In genomic region chr4:86961103-86961502, GRCh38 we compare ENCODE assay signal across 1 cellular context.
TF ChIP-seq lines count a peak whose summit lies in the region.

No MANE protein-coding gene starts in this region.

TF ChIP-seq in WTC11, 78 proteins besides CTCF, POLR2A, EP300 and RAD21 (continued from another document):
- TF ChIP-seq, protein P1, sequence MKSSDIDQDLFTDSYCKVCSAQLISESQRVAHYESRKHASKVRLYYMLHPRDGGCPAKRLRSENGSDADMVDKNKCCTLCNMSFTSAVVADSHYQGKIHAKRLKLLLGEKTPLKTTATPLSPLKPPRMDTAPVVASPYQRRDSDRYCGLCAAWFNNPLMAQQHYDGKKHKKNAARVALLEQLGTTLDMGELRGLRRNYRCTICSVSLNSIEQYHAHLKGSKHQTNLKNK (CRISPR knock-in tag; IDR thresholded peaks at IDR 0.05), result no peak
- TF ChIP-seq JUN (CRISPR knock-in tag; IDR thresholded peaks at IDR 0.05), result no peak
- TF ChIP-seq, protein P2, sequence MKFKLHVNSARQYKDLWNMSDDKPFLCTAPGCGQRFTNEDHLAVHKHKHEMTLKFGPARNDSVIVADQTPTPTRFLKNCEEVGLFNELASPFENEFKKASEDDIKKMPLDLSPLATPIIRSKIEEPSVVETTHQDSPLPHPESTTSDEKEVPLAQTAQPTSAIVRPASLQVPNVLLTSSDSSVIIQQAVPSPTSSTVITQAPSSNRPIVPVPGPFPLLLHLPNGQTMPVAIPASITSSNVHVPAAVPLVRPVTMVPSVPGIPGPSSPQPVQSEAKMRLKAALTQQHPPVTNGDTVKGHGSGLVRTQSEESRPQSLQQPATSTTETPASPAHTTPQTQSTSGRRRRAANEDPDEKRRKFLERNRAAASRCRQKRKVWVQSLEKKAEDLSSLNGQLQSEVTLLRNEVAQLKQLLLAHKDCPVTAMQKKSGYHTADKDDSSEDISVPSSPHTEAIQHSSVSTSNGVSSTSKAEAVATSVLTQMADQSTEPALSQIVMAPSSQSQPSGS (CRISPR knock-in tag; IDR thresholded peaks at IDR 0.05; ENCODE audit: borderline replicate concordance, low read depth), result no peak
- no peak for TF ChIP-seq GTF2I (CRISPR knock-in tag; conservative IDR thresholded peaks at IDR 0.05)
- TF ChIP-seq NFATC4 (CRISPR knock-in tag; IDR thresholded peaks at IDR 0.05), result no peak
- no peak for TF ChIP-seq USF2 (CRISPR knock-in tag; IDR thresholded peaks at IDR 0.05)
- TF ChIP-seq OVOL2 (CRISPR knock-in tag; IDR thresholded peaks at IDR 0.05; ENCODE audit: borderline replicate concordance), result no peak
- TF ChIP-seq, protein P3, sequence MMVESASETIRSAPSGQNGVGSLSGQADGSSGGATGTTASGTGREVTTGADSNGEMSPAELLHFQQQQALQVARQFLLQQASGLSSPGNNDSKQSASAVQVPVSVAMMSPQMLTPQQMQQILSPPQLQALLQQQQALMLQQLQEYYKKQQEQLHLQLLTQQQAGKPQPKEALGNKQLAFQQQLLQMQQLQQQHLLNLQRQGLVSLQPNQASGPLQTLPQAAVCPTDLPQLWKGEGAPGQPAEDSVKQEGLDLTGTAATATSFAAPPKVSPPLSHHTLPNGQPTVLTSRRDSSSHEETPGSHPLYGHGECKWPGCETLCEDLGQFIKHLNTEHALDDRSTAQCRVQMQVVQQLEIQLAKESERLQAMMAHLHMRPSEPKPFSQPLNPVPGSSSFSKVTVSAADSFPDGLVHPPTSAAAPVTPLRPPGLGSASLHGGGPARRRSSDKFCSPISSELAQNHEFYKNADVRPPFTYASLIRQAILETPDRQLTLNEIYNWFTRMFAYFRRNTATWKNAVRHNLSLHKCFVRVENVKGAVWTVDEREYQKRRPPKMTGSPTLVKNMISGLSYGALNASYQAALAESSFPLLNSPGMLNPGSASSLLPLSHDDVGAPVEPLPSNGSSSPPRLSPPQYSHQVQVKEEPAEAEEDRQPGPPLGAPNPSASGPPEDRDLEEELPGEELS (CRISPR knock-in tag; IDR thresholded peaks at IDR 0.05), result no peak
